In the genomic region with DNA sequence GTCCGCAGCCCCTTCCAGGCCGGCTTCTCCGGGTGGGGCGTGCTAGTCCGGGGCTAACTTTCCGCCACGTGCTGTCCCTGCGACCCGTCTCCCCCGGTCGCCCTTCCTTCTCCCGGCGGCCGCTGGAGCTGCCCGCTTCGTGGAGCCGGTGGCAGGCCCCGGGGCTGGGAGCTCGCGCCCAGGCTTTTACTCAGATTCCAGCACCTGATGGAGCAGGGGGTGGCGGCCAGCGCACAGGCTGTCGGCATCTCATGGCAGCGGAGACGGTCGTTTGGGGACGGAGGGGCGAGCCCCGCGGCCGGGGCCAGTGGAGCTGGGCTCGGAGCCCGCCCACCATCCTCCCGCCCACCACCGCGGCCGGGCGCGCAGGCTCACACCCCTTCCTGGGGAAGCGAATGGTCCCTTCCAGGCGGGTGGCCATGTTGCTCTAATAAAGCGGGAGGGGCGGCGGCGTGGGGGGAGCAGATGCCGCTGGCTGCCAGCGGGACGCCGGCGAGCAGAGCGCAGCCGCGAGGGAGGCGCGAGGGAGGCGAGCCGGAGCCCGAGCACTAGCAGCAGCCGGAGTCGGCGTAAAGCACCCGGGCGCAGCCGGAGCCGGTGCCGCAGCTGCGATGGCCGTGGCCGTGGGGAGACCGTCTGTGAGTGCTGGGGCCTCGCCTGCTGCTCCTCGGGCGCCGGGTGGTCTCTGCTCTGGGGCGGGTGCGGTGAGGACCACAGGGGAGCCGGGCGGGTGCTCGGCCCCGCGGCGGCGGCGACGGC, we compare ENCODE assay signal across 8 cellular contexts. TPM values are rescaled to one million over a fixed set of nuclear protein-coding genes. Genes with fewer than 3 reads are reported as not detected.
DNase-seq lines count a peak whose midpoint lies in the region; ATAC-seq and TF ChIP-seq lines count a peak whose summit lies in the region.

Gene SEPTIN11, plus strand, starts transcription at position 460 of the 759 bp plus-strand sequence. Its CDS starts 152 bp downstream, at position 612.

- H3K36me3 Mint-ChIP-seq in activated T-helper 2 cell treated with anti-CD3 and anti-CD28 coated beads, Interferon-gamma antibody, Interleukin-2, Interleukin-4, amounts not matched to agents 10 μg/mL and 5 μg/mL and 100 μg/mL, durations not matched to agents 14 hours and 24 hours and 36 hours (ENCODE audit: low read depth) = no peaks in the 10 kb centered on the region
- H3K36me3 Mint-ChIP-seq in natural killer cell treated with Interleukin-12 subunit alpha and Interleukin-12 subunit beta and Interleukin-15 and Interleukin-18, amount 100 ng/mL, for 72 hours = no peaks in the 10 kb centered on the region

- CTCF ChIA-PET in RWPE1 (lab: Yijun Ruan, JAX) = interaction anchor here (0.7 to 1.1 kb wide), 2 partner anchors 15 to 83 kb away, joined by 3 to 4 read pairs; no protein-coding TSS in a partner anchor

- POLR2A ChIA-PET in RWPE1 (lab: Yijun Ruan, JAX; ENCODE audit: low non-redundant PET) = interaction anchor here (0.7 kb wide), 2 partner anchors 138 to 196 kb away, joined by 3 read pairs; no protein-coding TSS in a partner anchor

- TF ChIP-seq CTCF in RWPE1 (conservative IDR thresholded peaks at IDR 0.05; ENCODE audit: low read depth) (no peak), fibroblast of mammary gland (conservative IDR thresholded peaks at IDR 0.05; ENCODE audit: control insufficient read depth, insufficient read depth, low read depth, low read length) (no peak)

- peaks cover 8% of the 10 kb centered on the region for H3K4me1 Mint-ChIP-seq in activated T-helper 2 cell treated with anti-CD3 and anti-CD28 coated beads, Interferon-gamma antibody, Interleukin-2, Interleukin-4, amounts not matched to agents 10 μg/mL and 5 μg/mL and 100 μg/mL, durations not matched to agents 14 hours and 24 hours and 36 hours (ENCODE audit: low read depth)
- peaks cover 25 to 29% of the 10 kb centered on the region in 2 donors for H3K4me1 Mint-ChIP-seq in natural killer cell treated with Interleukin-12 subunit alpha and Interleukin-12 subunit beta and Interleukin-15 and Interleukin-18, amount 100 ng/mL, for 72 hours (ENCODE audit: low read depth in 2 of 2)

- peaks cover 79% of the 10 kb centered on the region for H3K27me3 Mint-ChIP-seq in activated T-helper 2 cell treated with anti-CD3 and anti-CD28 coated beads, Interferon-gamma antibody, Interleukin-2, Interleukin-4, amounts not matched to agents 10 μg/mL and 5 μg/mL and 100 μg/mL, durations not matched to agents 14 hours and 24 hours and 36 hours (ENCODE audit: low read depth)
- no peaks in the 10 kb centered on the region for H3K27me3 Mint-ChIP-seq in natural killer cell treated with Interleukin-12 subunit alpha and Interleukin-12 subunit beta and Interleukin-15 and Interleukin-18, amount 100 ng/mL, for 72 hours

- no peaks in the 10 kb centered on the region for H3K9me3 Mint-ChIP-seq in activated T-helper 2 cell treated with anti-CD3 and anti-CD28 coated beads, Interferon-gamma antibody, Interleukin-2, Interleukin-4, amounts not matched to agents 10 μg/mL and 5 μg/mL and 100 μg/mL, durations not matched to agents 14 hours and 24 hours and 36 hours
- H3K9me3 Mint-ChIP-seq in natural killer cell treated with Interleukin-12 subunit alpha and Interleukin-12 subunit beta and Interleukin-15 and Interleukin-18, amount 100 ng/mL, for 72 hours = no peaks in the 10 kb centered on the region

- peak; percentile 86 to 90 for ATAC-seq in natural killer cell treated with Interleukin-12 subunit alpha and Interleukin-12 subunit beta and Interleukin-15 and Interleukin-18, amount 100 ng/mL, for 72 hours

- H3K4me3 ChIP-seq in fibroblast of mammary gland (ENCODE audit: control insufficient read depth, low read depth, low read length) = peak within 1 kb of the TSS; percentile 90

- peak within 1 kb of the TSS; percentile 83 for H3K27ac ChIP-seq in RWPE1

- H3K27ac Mint-ChIP-seq in activated T-helper 2 cell treated with anti-CD3 and anti-CD28 coated beads, Interferon-gamma antibody, Interleukin-2, Interleukin-4, amounts not matched to agents 10 μg/mL and 5 μg/mL and 100 μg/mL, durations not matched to agents 14 hours and 24 hours and 36 hours = no peak within 1 kb of the TSS
- H3K27ac Mint-ChIP-seq in natural killer cell treated with Interleukin-12 subunit alpha and Interleukin-12 subunit beta and Interleukin-15 and Interleukin-18, amount 100 ng/mL, for 72 hours = peak within 1 kb of the TSS; percentile 49 to 81

- H3K4me3 Mint-ChIP-seq in activated T-helper 2 cell treated with anti-CD3 and anti-CD28 coated beads, Interferon-gamma antibody, Interleukin-2, Interleukin-4, amounts not matched to agents 10 μg/mL and 5 μg/mL and 100 μg/mL, durations not matched to agents 14 hours and 24 hours and 36 hours (ENCODE audit: low read depth) = peak within 1 kb of the TSS; percentile 70
- H3K4me3 Mint-ChIP-seq in natural killer cell treated with Interleukin-12 subunit alpha and Interleukin-12 subunit beta and Interleukin-15 and Interleukin-18, amount 100 ng/mL, for 72 hours = peak within 1 kb of the TSS; percentile 87

- DNase-seq in EH (ENCODE audit: low read depth) (peak; percentile 95), GOT3 (lab: John Stamatoyannopoulos, UW) (peak; percentile 81), LHCN-M2 (ENCODE audit: low read depth) (peak; percentile 95), RWPE1 (ENCODE audit: low spot score) (peak; percentile 91), fibroblast of mammary gland (ENCODE audit: low read depth) (peak; percentile 90)
- DNase-seq in activated T-helper 2 cell treated with anti-CD3 and anti-CD28 coated beads, Interferon-gamma antibody, Interleukin-2, Interleukin-4, amounts not matched to agents 10 μg/mL and 5 μg/mL and 100 μg/mL, durations not matched to agents 14 hours and 24 hours and 36 hours (ENCODE audit: low spot score) = peak; percentile 42
- DNase-seq in natural killer cell treated with Interleukin-12 subunit alpha and Interleukin-12 subunit beta and Interleukin-15 and Interleukin-18, amount 100 ng/mL, for 72 hours (ENCODE audit: low spot score) = peak; percentile 89
- DNase-seq in stimulated activated naive CD4-positive, alpha-beta T cell treated with Interleukin-2 at 50 U/mL for 16 hours (lab: John Stamatoyannopoulos, UW) = peak; percentile 84

- intact Hi-C loops in activated T-helper 2 cell treated with anti-CD3 and anti-CD28 coated beads, Interferon-gamma antibody, Interleukin-2, Interleukin-4, amounts not matched to agents 10 μg/mL and 5 μg/mL and 100 μg/mL, durations not matched to agents 14 hours and 24 hours and 36 hours (cut with micrococcal nuclease) = loop anchor here (5.0 kb wide), 1 partner anchor 38 kb away; no protein-coding TSS in a partner anchor

RNA-seq across cellular contexts. Expression of gene SEPTIN11, which starts in this region (rescaled TPM):
- 188 and 202 TPM in 2 replicates for total RNA-seq in LHCN-M2 (2014; rRNA removed)
- 173 TPM for polyA plus RNA-seq in LHCN-M2 (2012)
- total RNA-seq in activated T-helper 2 cell treated with anti-CD3 and anti-CD28 coated beads, Interferon-gamma antibody, Interleukin-2, Interleukin-4, amounts not matched to agents 10 μg/mL and 5 μg/mL and 100 μg/mL, durations not matched to agents 14 hours and 24 hours and 36 hours = 7.9 and 9.2 TPM in 2 replicates
- 10 to 100 TPM; 60.3 to 88.9 TPM for total RNA-seq in natural killer cell treated with Interleukin-12 subunit alpha and Interleukin-12 subunit beta and Interleukin-15 and Interleukin-18, amount 100 ng/mL, for 72 hours

Comparison
In these comparisons a context has a peak if more than half of its experiments do, and no peak if none do; other contexts are left out.
1. Peak in every context shown above with its lines: DNase-seq, ATAC-seq, H3K4me3 ChIP-seq and H3K27ac ChIP-seq.
2. DNase-seq: peak in every context shown above with its lines; median percentile 95 in EH; 95 in LHCN-M2; 91 in RWPE1; 90 in fibroblast of mammary gland; 89 in natural killer cell treated with Interleukin-12 subunit alpha and Interleukin-12 subunit beta and Interleukin-15 and Interleukin-18, amount 100 ng/mL, for 72 hours; 84 in stimulated activated naive CD4-positive, alpha-beta T cell treated with Interleukin-2 at 50 U/mL for 16 hours; 81 in GOT3; 42 in activated T-helper 2 cell treated with anti-CD3 and anti-CD28 coated beads, Interferon-gamma antibody, Interleukin-2, Interleukin-4, amounts not matched to agents 10 μg/mL and 5 μg/mL and 100 μg/mL, durations not matched to agents 14 hours and 24 hours and 36 hours.